In the genomic region with DNA sequence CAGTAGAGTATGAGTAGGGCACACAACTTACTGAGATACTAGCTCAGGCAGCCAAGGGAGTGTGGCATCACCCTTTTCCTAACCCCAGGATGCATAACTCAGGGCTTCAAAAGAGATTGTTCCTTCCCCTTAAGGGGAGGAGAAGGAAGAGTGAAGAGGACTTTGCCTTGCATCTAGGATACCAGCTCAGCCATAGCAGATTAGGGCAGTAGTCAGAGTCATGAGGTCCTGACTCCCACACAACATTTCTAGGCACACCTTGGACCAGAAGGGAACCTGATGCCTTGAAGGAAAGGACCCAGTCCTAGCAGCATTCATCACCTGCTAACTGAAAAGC, we compare ENCODE assay signal across 5 cellular contexts.
"Had no signal": no experiment of that assay in that cellular context is flagged by ENCODE, and none has a peak within 500 bp of the region (broad histone marks: within the 10 kb centered on the region; RNA-seq: fewer than 3 reads in every experiment).

No MANE protein-coding gene starts in this region.

- H3K4me3 ChIP-seq: GM23338 had no signal

- ATAC-seq: GM23338, HepG2 had no signal

- H2AFZ ChIP-seq: GM23338 had no signal

- H3K4me2 ChIP-seq: GM23338 had no signal

- DNase-seq: H9, HCEC 1CT, KBM-7 had no signal
